Comparison of ENCODE assay signal across 1 cellular context in genomic region chr11:16841481-16841880, GRCh38.
TF ChIP-seq lines count a peak whose summit lies in the region.

No MANE protein-coding gene starts in this region.

TF ChIP-seq in GM23338, 12 proteins besides CTCF, POLR2A, EP300 and RAD21 (continued from another document):
- TF ChIP-seq ZNF462 (CRISPR knock-in tag; IDR thresholded peaks at IDR 0.05): no peak
- TF ChIP-seq REST (IDR thresholded peaks at IDR 0.05; ENCODE audit: unreplicated experiment): no peak
- no peak for TF ChIP-seq ZNF331 (CRISPR knock-in tag; IDR thresholded peaks at IDR 0.05; ENCODE audit: low read depth)
- TF ChIP-seq ZNF114 (CRISPR knock-in tag; IDR thresholded peaks at IDR 0.05): no peak
- no peak for TF ChIP-seq EZH2phosphoT487 (IDR thresholded peaks at IDR 0.05; ENCODE audit: unreplicated experiment)
- TF ChIP-seq POLR2AphosphoS5 (IDR thresholded peaks at IDR 0.05; ENCODE audit: low read depth): no peak
- no peak for TF ChIP-seq CREB1 (CRISPR knock-in tag; IDR thresholded peaks at IDR 0.05; ENCODE audit: low read depth)
